In the genomic region with DNA sequence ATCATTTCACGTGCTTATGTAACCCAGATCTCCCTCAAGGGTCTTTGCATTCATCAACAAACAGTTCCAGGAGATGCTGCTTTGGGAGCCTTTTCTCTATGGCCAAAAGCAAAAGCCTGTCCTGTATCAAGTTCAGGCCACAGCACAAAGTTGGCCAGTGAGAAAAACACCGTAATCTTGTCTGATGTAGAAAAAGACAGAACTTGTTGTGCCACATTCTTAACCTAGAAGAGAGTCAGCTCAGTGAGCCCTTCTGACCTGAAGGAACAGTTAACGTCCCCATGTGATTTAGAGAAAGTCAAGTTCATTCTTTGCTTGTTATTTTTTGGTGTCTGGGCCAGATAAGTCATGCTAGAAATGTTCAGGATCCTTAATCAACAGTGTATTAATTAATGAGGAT, we compare ENCODE assay signal across 24 cellular contexts. TPM values are rescaled to one million over a fixed set of nuclear protein-coding genes. Genes with fewer than 3 reads are reported as not detected.
"Had no signal": no experiment of that assay in that cellular context is flagged by ENCODE, and none has a peak within 500 bp of the region (broad histone marks: within the 10 kb centered on the region; RNA-seq: fewer than 3 reads in every experiment).

No MANE protein-coding gene starts in this region.

- H3K36me3 Mint-ChIP-seq: activated naive CD8-positive, alpha-beta T cell treated with anti-CD3 and anti-CD28 coated beads, Interleukin-2, amount 10 ng/mL, durations not matched to agents 7 days and 5 days had no signal

- H3K36me3 ChIP-seq: adrenal gland had no signal

- ATAC-seq: activated CD8-positive, alpha-beta T cell treated with anti-CD3 and anti-CD28 coated beads, Interleukin-2, amount 10 ng/mL, durations not matched to agents 7 days and 5 days; T-helper 17 cell; WTC11 had no signal

- H3K4me1 Mint-ChIP-seq: activated naive CD8-positive, alpha-beta T cell treated with anti-CD3 and anti-CD28 coated beads, Interleukin-2, amount 10 ng/mL, durations not matched to agents 7 days and 5 days; central memory CD8-positive, alpha-beta T cell had no signal

- DNase-seq: activated CD4-positive, alpha-beta T cell treated with anti-CD3 and anti-CD28 coated beads for 48 hours; activated CD4-positive, alpha-beta T cell treated with anti-CD3 and anti-CD28 coated beads, Interleukin-2, amount 50 U/mL, for 4 hours; activated CD4-positive, CD25-positive, alpha-beta regulatory T cell treated with anti-CD3 and anti-CD28 coated beads, Interleukin-2, amount 50 U/mL, for 72 hours; activated CD8-positive, alpha-beta memory T cell treated with anti-CD3 and anti-CD28 coated beads, Interleukin-2, amount 50 U/mL, for 48 hours; activated CD8-positive, alpha-beta T cell treated with anti-CD3 and anti-CD28 coated beads, Interleukin-2, amount 10 ng/mL, durations not matched to agents 7 days and 5 days; activated naive CD4-positive, alpha-beta T cell treated with anti-CD3 and anti-CD28 coated beads, Interleukin-2, amount 50 U/mL, for 16 hours; activated naive CD8-positive, alpha-beta T cell treated with anti-CD3 and anti-CD28 coated beads, Interleukin-2, amount 10 ng/mL, durations not matched to agents 7 days and 5 days; activated T-cell treated with anti-CD3 and anti-CD28 coated beads, Interleukin-2, amount 50 U/mL, for 1 hour; anterior cingulate cortex; KBM-7; NCI-H1092; NCI-H1417; NCI-H1694; NCI-H2029 treated with DMSO at 0.1 percent for 48 hours; NCI-H510A treated with DMSO at 0.1 percent for 48 hours; NCI-H69; SIG-M5; T-helper 17 cell; T-helper 9 cell had no signal

- H3K27me3 ChIP-seq: adrenal gland had no signal

- H3K9me3 ChIP-seq: adrenal gland had no signal

- H3K9me3 Mint-ChIP-seq: activated naive CD8-positive, alpha-beta T cell treated with anti-CD3 and anti-CD28 coated beads, Interleukin-2, amount 10 ng/mL, durations not matched to agents 7 days and 5 days; central memory CD8-positive, alpha-beta T cell had no signal

- H3K4me3 Mint-ChIP-seq: activated CD8-positive, alpha-beta T cell treated with anti-CD3 and anti-CD28 coated beads, Interleukin-2, amount 10 ng/mL, durations not matched to agents 7 days and 5 days; activated naive CD8-positive, alpha-beta T cell treated with anti-CD3 and anti-CD28 coated beads, Interleukin-2, amount 10 ng/mL, durations not matched to agents 7 days and 5 days; central memory CD8-positive, alpha-beta T cell; T-helper 17 cell; WTC11 had no signal

- H3K4me1 ChIP-seq: adrenal gland had no signal

- H3K27ac ChIP-seq: adrenal gland had no signal

- H3K4me3 ChIP-seq: adrenal gland had no signal

- H3K27ac Mint-ChIP-seq: activated CD8-positive, alpha-beta T cell treated with anti-CD3 and anti-CD28 coated beads, Interleukin-2, amount 10 ng/mL, durations not matched to agents 7 days and 5 days; activated naive CD8-positive, alpha-beta T cell treated with anti-CD3 and anti-CD28 coated beads, Interleukin-2, amount 10 ng/mL, durations not matched to agents 7 days and 5 days; T-helper 17 cell; WTC11 had no signal

RNA-seq across cellular contexts. Expression of a gene that starts 7.8 kb away (rescaled TPM):
- total RNA-seq: activated CD8-positive, alpha-beta T cell treated with anti-CD3 and anti-CD28 coated beads, Interleukin-2, amount 10 ng/mL, durations not matched to agents 7 days and 5 days; activated naive CD8-positive, alpha-beta T cell treated with anti-CD3 and anti-CD28 coated beads, Interleukin-2, amount 10 ng/mL, durations not matched to agents 7 days and 5 days; adrenal gland; LHCN-M2; M059J had no signal
